Comparison of ENCODE assay signal across 13 cellular contexts in genomic region chr1:35345439-35345981, GRCh38.
DNase-seq lines count a peak whose midpoint lies in the region; ATAC-seq and TF ChIP-seq lines count a peak whose summit lies in the region.
"Had no signal": no experiment of that assay in that cellular context is flagged by ENCODE, and none has a peak within 500 bp of the region (broad histone marks: within the 10 kb centered on the region; RNA-seq: fewer than 3 reads in every experiment).

No MANE protein-coding gene starts in this region.

- TF ChIP-seq CTCF in RWPE2 (IDR thresholded peaks at IDR 0.05; ENCODE audit: poor library complexity, severe bottlenecking), result peak; percentile 3
- no peak for TF ChIP-seq CTCF in foreskin fibroblast (IDR thresholded peaks at IDR 0.05; ENCODE audit: low read depth, low read length)

- no peaks in the 10 kb centered on the region for H3K9me3 ChIP-seq in RWPE2 (ENCODE audit: severe bottlenecking)
- no peaks in the 10 kb centered on the region for H3K9me3 ChIP-seq in subcutaneous abdominal adipose tissue (ENCODE audit: control insufficient read depth in 5 of 5, low read length in 5 of 5)
- no peaks in the 10 kb centered on the region for H3K9me3 ChIP-seq in MG63

- H3K27ac ChIP-seq in RWPE2 (ENCODE audit: poor library complexity, severe bottlenecking), result no peak overlapping the region
- peak overlapping the region; percentile 59 for H3K27ac ChIP-seq in subcutaneous abdominal adipose tissue (ENCODE audit: low read depth, low read length)
- H3K27ac ChIP-seq: skin epidermis had no signal

- peak; percentile 36; the same call in 2 of the 3 replicates for ATAC-seq in RWPE2 (ENCODE audit: low read depth)
- ATAC-seq: heart left ventricle, left ventricle myocardium superior, Panc1 had no signal

- peak overlapping the region in 2 of 5 donors; percentile 51 to 66 for H3K9ac ChIP-seq in subcutaneous abdominal adipose tissue (ENCODE audit: low read length in 5 of 5)

- DNase-seq in Kasumi-1 (lab: John Stamatoyannopoulos, UW) (peak; percentile 55 to 66), RWPE2 (ENCODE audit: low spot score) (no peak), foreskin fibroblast (peak; percentile 17 to 48), DMS79 treated with DMSO at 0.1 percent for 48 hours (lab: John Stamatoyannopoulos, UW) (no peak), medulla oblongata (ENCODE audit: extremely low spot score) (no peak), MG63 (no peak)
- DNase-seq: activated CD4-positive, alpha-beta T cell treated with anti-CD3 and anti-CD28 coated beads, Interleukin-2, amount 50 U/mL, for 48 hours; COR-L47; heart left ventricle; left ventricle myocardium superior had no signal

- no peak overlapping the region for H3K4me3 ChIP-seq in RWPE2 (ENCODE audit: severe bottlenecking)
- no peak overlapping the region for H3K4me3 ChIP-seq in foreskin fibroblast (ENCODE audit: low read depth in 1 of 2, low read length in 2 of 2)
- peak overlapping the region in 4 of 5 donors; percentile 8 to 55 (median 50) for H3K4me3 ChIP-seq in subcutaneous abdominal adipose tissue (ENCODE audit: low read depth in 1 of 5, low read length in 5 of 5)
- no peak overlapping the region for H3K4me3 ChIP-seq in MG63
- H3K4me3 ChIP-seq: skin epidermis had no signal

- H3K27me3 ChIP-seq in RWPE2 (ENCODE audit: insufficient read depth, poor library complexity, severe bottlenecking) (no peaks in the 10 kb centered on the region), subcutaneous abdominal adipose tissue (ENCODE audit: control insufficient read depth in 5 of 5, insufficient read depth in 4 of 5, low read length in 5 of 5) (no peaks in the 10 kb centered on the region), MG63 (no peaks in the 10 kb centered on the region)
- H3K27me3 ChIP-seq: heart left ventricle had no signal

- H3K36me3 ChIP-seq in RWPE2 (ENCODE audit: low read depth) (no peaks in the 10 kb centered on the region), subcutaneous abdominal adipose tissue (ENCODE audit: control insufficient read depth in 5 of 5, insufficient read depth in 5 of 5, low read length in 5 of 5) (no peaks in the 10 kb centered on the region), MG63 (no peaks in the 10 kb centered on the region)
- H3K36me3 ChIP-seq: heart left ventricle had no signal

- H3K4me1 ChIP-seq in RWPE2 (ENCODE audit: insufficient read depth, poor library complexity, severe bottlenecking), result no peaks in the 10 kb centered on the region
- peaks cover 0 to 13% (median 7%) of the 10 kb centered on the region in 5 donors for H3K4me1 ChIP-seq in subcutaneous abdominal adipose tissue (ENCODE audit: control insufficient read depth in 5 of 5, insufficient read depth in 5 of 5, low read length in 5 of 5)

Comparison
In these comparisons a context has a peak if more than half of its experiments do, and no peak if none do; other contexts are left out.
1. DNase-seq: peak in Kasumi-1 (2 of 2) and foreskin fibroblast (2 of 2); none in RWPE2 (single experiment), DMS79 treated with DMSO at 0.1 percent for 48 hours (single experiment), medulla oblongata (single experiment) and MG63 (single experiment).
2. H3K4me3 ChIP-seq: peak in subcutaneous abdominal adipose tissue (4 of 5); none in RWPE2 (single experiment), foreskin fibroblast (0 of 2) and MG63 (single experiment).